Comparison of ENCODE assay signal across 8 cellular contexts in genomic region chr10:27354100-27354499, GRCh38.
DNase-seq lines count a peak whose midpoint lies in the region; ATAC-seq, FAIRE-seq and TF ChIP-seq lines count a peak whose summit lies in the region.
"Not testable (repeated sequence)": the region's sequence is repeated elsewhere in the genome, so short reads cannot be mapped to it uniquely, and the experiment has no call there.

No MANE protein-coding gene starts in this region.

- H3K9me3 Mint-ChIP-seq in CD4-positive, alpha-beta memory T cell; T-cell; naive thymus-derived CD4-positive, alpha-beta T cell: not testable (repeated sequence)

- H3K9me1 ChIP-seq in K562 (ENCODE audit: control insufficient read depth, insufficient read depth, low read length) = not testable (repeated sequence)

- in situ Hi-C loops in K562 (cut with MboI) = not testable (repeated sequence)

- peaks cover 9 to 12% of the 10 kb centered on the region in 2 donors for H3K27me3 Mint-ChIP-seq in CD4-positive, alpha-beta memory T cell
- H3K27me3 Mint-ChIP-seq in T-cell = peaks cover 8 to 11% of the 10 kb centered on the region in 2 donors
- peaks cover 0 to 28% (median 11%) of the 10 kb centered on the region in 5 donors for H3K27me3 Mint-ChIP-seq in naive thymus-derived CD4-positive, alpha-beta T cell

- CTCF ChIA-PET in CD4-positive, alpha-beta memory T cell (lab: Charles Lee; ENCODE audit: partially characterized antibody) = interaction anchor here (1.0 kb wide), 1 partner anchor 130 kb away, joined by 3 read pairs; no protein-coding TSS in a partner anchor
- CTCF ChIA-PET in T-cell (lab: Charles Lee) = interaction anchor here in 1 of 2 donors (0.6 kb wide), 1 partner anchor 33 kb away, joined by 3 read pairs; no protein-coding TSS in a partner anchor
- CTCF ChIA-PET in K562 (lab: Yijun Ruan, JAX; ENCODE audit: low intra/inter-chr PET ratio) = not testable (repeated sequence)
- CTCF ChIA-PET in naive thymus-derived CD4-positive, alpha-beta T cell (lab: Charles Lee) = interaction anchor here (0.5 kb wide), 1 partner anchor 134 kb away, joined by 3 read pairs; no protein-coding TSS in a partner anchor

- peak; percentile 9 for ATAC-seq in GM19023 (IDR thresholded peaks at IDR 0.05; ENCODE audit: unreplicated experiment)
- peak; percentile 28 for ATAC-seq in GM21515 (IDR thresholded peaks at IDR 0.05; ENCODE audit: unreplicated experiment)
- peak; percentile 16 for ATAC-seq in HG02870 (IDR thresholded peaks at IDR 0.05; ENCODE audit: unreplicated experiment)
- peak; percentile 9 for ATAC-seq in HG03442 (IDR thresholded peaks at IDR 0.05; ENCODE audit: unreplicated experiment)
- not testable (repeated sequence) for ATAC-seq in T-cell (replicated peaks in 1 of 4); K562; naive thymus-derived CD4-positive, alpha-beta T cell

- not testable (repeated sequence) for H3K27me3 ChIP-seq in CD4-positive, alpha-beta memory T cell (ENCODE audit: insufficient read depth, low read length); K562 (ENCODE audit: control insufficient read depth in 2 of 2, insufficient read depth in 2 of 2, low read length in 2 of 2); naive thymus-derived CD4-positive, alpha-beta T cell (ENCODE audit: control insufficient read depth in 2 of 2, insufficient read depth in 2 of 2, low read length in 2 of 2)

- not testable (repeated sequence) for H3K4me1 ChIP-seq in CD4-positive, alpha-beta memory T cell (ENCODE audit: insufficient read depth, low read length); K562 (replicated peaks in 1 of 2; ENCODE audit: control insufficient read depth in 2 of 2, insufficient read depth in 2 of 2, low read length in 2 of 2); naive thymus-derived CD4-positive, alpha-beta T cell (ENCODE audit: control insufficient read depth in 2 of 2, insufficient read depth in 2 of 2, low read length in 2 of 2)

- not testable (repeated sequence) for H3K36me3 ChIP-seq in CD4-positive, alpha-beta memory T cell (ENCODE audit: insufficient read depth, low read length); K562 (ENCODE audit: control insufficient read depth, insufficient read depth, low read length); naive thymus-derived CD4-positive, alpha-beta T cell (ENCODE audit: control insufficient read depth in 2 of 3, insufficient read depth in 3 of 3, low read length in 3 of 3)

- H4K20me1 ChIP-seq in K562 (replicated peaks; ENCODE audit: control insufficient read depth, insufficient read depth, low read length) = not testable (repeated sequence)

- WGBS in K562 (ENCODE audit: insufficient coverage, low coverage, missing lambda C conversion rate) = 0% methylated on average over 5 of the region's 5 CpGs

- H2AFZ ChIP-seq in K562 (ENCODE audit: low read depth, low read length) = not testable (repeated sequence)

- H3K4me3 ChIP-seq in CD4-positive, alpha-beta memory T cell (ENCODE audit: low read length in 2 of 2); K562; naive thymus-derived CD4-positive, alpha-beta T cell (ENCODE audit: low read length): not testable (repeated sequence)

- peak overlapping the region in 6 of 8 donors; percentile 44 to 76 (median 72) for H3K4me3 Mint-ChIP-seq in CD4-positive, alpha-beta memory T cell
- H3K4me3 Mint-ChIP-seq in T-cell = peak overlapping the region; percentile 34 to 61 (median 58)
- peak overlapping the region in 8 of 10 donors; percentile 35 to 88 (median 75) for H3K4me3 Mint-ChIP-seq in naive thymus-derived CD4-positive, alpha-beta T cell

- TF ChIP-seq EP300 in K562 (IDR thresholded peaks at IDR 0.05; ENCODE audit: low read length) = not testable (repeated sequence)

- not testable (repeated sequence) for TF ChIP-seq POLR2A in K562 (conservative IDR thresholded peaks at IDR 0.05)

- not testable (repeated sequence) for TF ChIP-seq CTCF in K562 (IDR thresholded peaks at IDR 0.05 in 2 of 3, conservative IDR thresholded peaks at IDR 0.05 in 1 of 3; ENCODE audit: insufficient read depth in 2 of 3, low read depth in 1 of 3, low read length in 3 of 3)

- H3K79me2 ChIP-seq in K562 (ENCODE audit: control insufficient read depth, insufficient read depth, low read length) = not testable (repeated sequence)

- not testable (repeated sequence) for H3K27ac ChIP-seq in CD4-positive, alpha-beta memory T cell (ENCODE audit: low read depth, low read length); K562 (ENCODE audit: extremely low read depth, low read depth, low read length); naive thymus-derived CD4-positive, alpha-beta T cell (ENCODE audit: low read depth, low read length)

- not testable (repeated sequence) for H3K4me2 ChIP-seq in K562 (ENCODE audit: insufficient read depth, low read length)

- DNase-seq in CD4-positive, alpha-beta memory T cell; T-cell; K562 (ENCODE audit: extremely low read depth in 1 of 4, low spot score in 3 of 4); naive thymus-derived CD4-positive, alpha-beta T cell: not testable (repeated sequence)

- peak overlapping the region in 2 of 7 donors; percentile 23 to 83 for H3K27ac Mint-ChIP-seq in CD4-positive, alpha-beta memory T cell
- peak overlapping the region in 1 of 2 donors; percentile 57 for H3K27ac Mint-ChIP-seq in T-cell
- H3K27ac Mint-ChIP-seq in naive thymus-derived CD4-positive, alpha-beta T cell = peak overlapping the region in 4 of 9 donors; percentile 12 to 75 (median 34)

- POLR2A ChIA-PET in CD4-positive, alpha-beta memory T cell (lab: Charles Lee; ENCODE audit: partially characterized antibody); T-cell (lab: Charles Lee); K562 (lab: Yijun Ruan, JAX); naive thymus-derived CD4-positive, alpha-beta T cell (lab: Charles Lee): not testable (repeated sequence)

- H3K9ac ChIP-seq in K562 (ENCODE audit: insufficient read depth in 1 of 2, low read depth in 2 of 2, low read length in 2 of 2) = not testable (repeated sequence)

- not testable (repeated sequence) for H3K4me1 Mint-ChIP-seq in CD4-positive, alpha-beta memory T cell; T-cell
- H3K4me1 Mint-ChIP-seq in naive thymus-derived CD4-positive, alpha-beta T cell = peaks cover 0 to 14% (median 9%) of the 10 kb centered on the region in 7 donors

- peak; percentile 56 for FAIRE-seq in K562 (lab: Jason Lieb, UNC)

- not testable (repeated sequence) for BruUV-seq in K562 (replicated peaks; lab: Mats Ljungman, UMichigan)

- H3K9me3 ChIP-seq in CD4-positive, alpha-beta memory T cell (ENCODE audit: control insufficient read depth in 1 of 2, low read length in 2 of 2); K562 (replicated peaks; ENCODE audit: control insufficient read depth, insufficient read depth, low read depth, low read length); naive thymus-derived CD4-positive, alpha-beta T cell (ENCODE audit: control insufficient read depth in 2 of 3, low read length in 3 of 3): not testable (repeated sequence)

- intact Hi-C loops in CD4-positive, alpha-beta memory T cell (cut with micrococcal nuclease); naive thymus-derived CD4-positive, alpha-beta T cell (cut with micrococcal nuclease): not testable (repeated sequence)
- intact Hi-C loops in K562 (cut with micrococcal nuclease) = loop anchor here (10.0 kb wide), 1 partner anchor 629 kb away; no protein-coding TSS in a partner anchor

- TF ChIP-seq RAD21 in K562 (CRISPR knock-in tag; conservative IDR thresholded peaks at IDR 0.05 in 1 of 2, IDR thresholded peaks at IDR 0.05 in 1 of 2) = not testable (repeated sequence)

- not testable (repeated sequence) for H3K36me3 Mint-ChIP-seq in CD4-positive, alpha-beta memory T cell; T-cell; naive thymus-derived CD4-positive, alpha-beta T cell
